Comparison of ENCODE assay signal across 1 cellular context in the genomic region with DNA sequence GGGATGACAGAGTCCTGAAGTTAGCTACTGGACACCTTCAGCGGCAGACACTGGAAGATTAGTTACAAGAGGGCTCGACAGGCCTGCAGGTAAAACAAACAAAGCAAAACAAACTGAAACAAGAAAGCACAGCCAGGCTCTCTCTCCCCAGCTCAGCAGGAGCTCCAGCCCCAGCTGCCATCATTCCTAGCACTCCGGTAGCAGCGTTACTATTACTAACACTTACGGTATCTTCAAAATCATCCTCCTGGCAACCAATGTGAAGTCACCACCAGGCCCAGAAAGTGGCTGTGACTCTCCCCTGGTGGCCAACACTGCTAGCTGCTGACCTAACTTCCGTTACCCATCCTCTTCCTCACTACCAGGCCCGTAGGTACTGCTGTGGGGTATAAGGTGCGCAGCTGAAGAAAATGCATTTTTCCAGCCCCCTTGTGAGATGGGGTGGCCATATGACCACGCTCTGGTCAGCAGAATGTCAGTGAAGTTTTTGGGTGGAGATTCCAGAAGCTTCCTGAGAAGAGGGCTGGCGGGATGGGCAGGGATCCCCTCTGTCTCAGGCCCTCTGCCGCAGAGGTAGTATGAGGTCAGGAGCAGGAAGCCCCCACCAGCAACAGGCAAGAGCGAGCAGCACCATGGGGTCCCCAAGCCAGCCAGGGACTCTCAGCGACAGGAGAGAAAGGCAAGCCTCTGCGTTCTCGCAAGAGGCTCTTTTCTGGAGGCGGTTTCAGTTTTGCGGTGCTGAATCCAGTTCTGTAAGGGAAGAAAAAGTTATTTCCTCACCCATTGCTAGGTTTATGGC.
TF ChIP-seq lines count a peak whose summit lies in the region.

No MANE protein-coding gene starts in this region.

TF ChIP-seq in K562, 482 proteins besides CTCF, POLR2A, EP300 and RAD21:
- no peak for TF ChIP-seq SMARCA4 (IDR thresholded peaks at IDR 0.05)
- no peak for TF ChIP-seq NR2C1 (IDR thresholded peaks at IDR 0.05)
- no peak for TF ChIP-seq NR2C1 (tag; IDR thresholded peaks at IDR 0.05)
- TF ChIP-seq, protein P1, sequence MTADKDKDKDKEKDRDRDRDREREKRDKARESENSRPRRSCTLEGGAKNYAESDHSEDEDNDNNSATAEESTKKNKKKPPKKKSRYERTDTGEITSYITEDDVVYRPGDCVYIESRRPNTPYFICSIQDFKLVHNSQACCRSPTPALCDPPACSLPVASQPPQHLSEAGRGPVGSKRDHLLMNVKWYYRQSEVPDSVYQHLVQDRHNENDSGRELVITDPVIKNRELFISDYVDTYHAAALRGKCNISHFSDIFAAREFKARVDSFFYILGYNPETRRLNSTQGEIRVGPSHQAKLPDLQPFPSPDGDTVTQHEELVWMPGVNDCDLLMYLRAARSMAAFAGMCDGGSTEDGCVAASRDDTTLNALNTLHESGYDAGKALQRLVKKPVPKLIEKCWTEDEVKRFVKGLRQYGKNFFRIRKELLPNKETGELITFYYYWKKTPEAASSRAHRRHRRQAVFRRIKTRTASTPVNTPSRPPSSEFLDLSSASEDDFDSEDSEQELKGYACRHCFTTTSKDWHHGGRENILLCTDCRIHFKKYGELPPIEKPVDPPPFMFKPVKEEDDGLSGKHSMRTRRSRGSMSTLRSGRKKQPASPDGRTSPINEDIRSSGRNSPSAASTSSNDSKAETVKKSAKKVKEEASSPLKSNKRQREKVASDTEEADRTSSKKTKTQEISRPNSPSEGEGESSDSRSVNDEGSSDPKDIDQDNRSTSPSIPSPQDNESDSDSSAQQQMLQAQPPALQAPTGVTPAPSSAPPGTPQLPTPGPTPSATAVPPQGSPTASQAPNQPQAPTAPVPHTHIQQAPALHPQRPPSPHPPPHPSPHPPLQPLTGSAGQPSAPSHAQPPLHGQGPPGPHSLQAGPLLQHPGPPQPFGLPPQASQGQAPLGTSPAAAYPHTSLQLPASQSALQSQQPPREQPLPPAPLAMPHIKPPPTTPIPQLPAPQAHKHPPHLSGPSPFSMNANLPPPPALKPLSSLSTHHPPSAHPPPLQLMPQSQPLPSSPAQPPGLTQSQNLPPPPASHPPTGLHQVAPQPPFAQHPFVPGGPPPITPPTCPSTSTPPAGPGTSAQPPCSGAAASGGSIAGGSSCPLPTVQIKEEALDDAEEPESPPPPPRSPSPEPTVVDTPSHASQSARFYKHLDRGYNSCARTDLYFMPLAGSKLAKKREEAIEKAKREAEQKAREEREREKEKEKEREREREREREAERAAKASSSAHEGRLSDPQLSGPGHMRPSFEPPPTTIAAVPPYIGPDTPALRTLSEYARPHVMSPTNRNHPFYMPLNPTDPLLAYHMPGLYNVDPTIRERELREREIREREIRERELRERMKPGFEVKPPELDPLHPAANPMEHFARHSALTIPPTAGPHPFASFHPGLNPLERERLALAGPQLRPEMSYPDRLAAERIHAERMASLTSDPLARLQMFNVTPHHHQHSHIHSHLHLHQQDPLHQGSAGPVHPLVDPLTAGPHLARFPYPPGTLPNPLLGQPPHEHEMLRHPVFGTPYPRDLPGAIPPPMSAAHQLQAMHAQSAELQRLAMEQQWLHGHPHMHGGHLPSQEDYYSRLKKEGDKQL (CRISPR knock-in tag; IDR thresholded peaks at IDR 0.05; ENCODE audit: borderline replicate concordance), result no peak
- TF ChIP-seq NFATC3 (IDR thresholded peaks at IDR 0.05), result no peak
- TF ChIP-seq ZNF239 (CRISPR knock-in tag; IDR thresholded peaks at IDR 0.05), result no peak
- TF ChIP-seq ZNF311 (CRISPR knock-in tag; IDR thresholded peaks at IDR 0.05), result no peak
- TF ChIP-seq MTA1 (IDR thresholded peaks at IDR 0.05; ENCODE audit: borderline replicate concordance), result no peak
- no peak for TF ChIP-seq AFF1 (IDR thresholded peaks at IDR 0.05; ENCODE audit: low read depth in 1 of 2, partially characterized antibody in 2 of 2)
- no peak for TF ChIP-seq CBFA2T3 (IDR thresholded peaks at IDR 0.05)
- TF ChIP-seq, protein P2, sequence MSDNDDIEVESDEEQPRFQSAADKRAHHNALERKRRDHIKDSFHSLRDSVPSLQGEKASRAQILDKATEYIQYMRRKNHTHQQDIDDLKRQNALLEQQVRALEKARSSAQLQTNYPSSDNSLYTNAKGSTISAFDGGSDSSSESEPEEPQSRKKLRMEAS (CRISPR knock-in tag; IDR thresholded peaks at IDR 0.05), result no peak
- TF ChIP-seq ELF4 (CRISPR knock-in tag; IDR thresholded peaks at IDR 0.05), result no peak
- TF ChIP-seq STAT5A (IDR thresholded peaks at IDR 0.05; ENCODE audit: borderline replicate concordance, low read length), result no peak
- no peak for TF ChIP-seq ZNF347 (CRISPR knock-in tag; IDR thresholded peaks at IDR 0.05; ENCODE audit: low read depth)
- no peak for TF ChIP-seq PRMT5 (CRISPR knock-in tag; IDR thresholded peaks at IDR 0.05)
- TF ChIP-seq FOXK2 (conservative IDR thresholded peaks at IDR 0.05 in 1 of 2, IDR thresholded peaks at IDR 0.05 in 1 of 2; ENCODE audit: low read depth in 2 of 2), result no peak
- no peak for TF ChIP-seq SOX6 (IDR thresholded peaks at IDR 0.05)
- TF ChIP-seq, protein P3, sequence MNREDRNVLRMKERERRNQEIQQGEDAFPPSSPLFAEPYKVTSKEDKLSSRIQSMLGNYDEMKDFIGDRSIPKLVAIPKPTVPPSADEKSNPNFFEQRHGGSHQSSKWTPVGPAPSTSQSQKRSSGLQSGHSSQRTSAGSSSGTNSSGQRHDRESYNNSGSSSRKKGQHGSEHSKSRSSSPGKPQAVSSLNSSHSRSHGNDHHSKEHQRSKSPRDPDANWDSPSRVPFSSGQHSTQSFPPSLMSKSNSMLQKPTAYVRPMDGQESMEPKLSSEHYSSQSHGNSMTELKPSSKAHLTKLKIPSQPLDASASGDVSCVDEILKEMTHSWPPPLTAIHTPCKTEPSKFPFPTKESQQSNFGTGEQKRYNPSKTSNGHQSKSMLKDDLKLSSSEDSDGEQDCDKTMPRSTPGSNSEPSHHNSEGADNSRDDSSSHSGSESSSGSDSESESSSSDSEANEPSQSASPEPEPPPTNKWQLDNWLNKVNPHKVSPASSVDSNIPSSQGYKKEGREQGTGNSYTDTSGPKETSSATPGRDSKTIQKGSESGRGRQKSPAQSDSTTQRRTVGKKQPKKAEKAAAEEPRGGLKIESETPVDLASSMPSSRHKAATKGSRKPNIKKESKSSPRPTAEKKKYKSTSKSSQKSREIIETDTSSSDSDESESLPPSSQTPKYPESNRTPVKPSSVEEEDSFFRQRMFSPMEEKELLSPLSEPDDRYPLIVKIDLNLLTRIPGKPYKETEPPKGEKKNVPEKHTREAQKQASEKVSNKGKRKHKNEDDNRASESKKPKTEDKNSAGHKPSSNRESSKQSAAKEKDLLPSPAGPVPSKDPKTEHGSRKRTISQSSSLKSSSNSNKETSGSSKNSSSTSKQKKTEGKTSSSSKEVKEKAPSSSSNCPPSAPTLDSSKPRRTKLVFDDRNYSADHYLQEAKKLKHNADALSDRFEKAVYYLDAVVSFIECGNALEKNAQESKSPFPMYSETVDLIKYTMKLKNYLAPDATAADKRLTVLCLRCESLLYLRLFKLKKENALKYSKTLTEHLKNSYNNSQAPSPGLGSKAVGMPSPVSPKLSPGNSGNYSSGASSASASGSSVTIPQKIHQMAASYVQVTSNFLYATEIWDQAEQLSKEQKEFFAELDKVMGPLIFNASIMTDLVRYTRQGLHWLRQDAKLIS (CRISPR knock-in tag; IDR thresholded peaks at IDR 0.05), result no peak
- TF ChIP-seq SAFB2 (IDR thresholded peaks at IDR 0.05; ENCODE audit: borderline replicate concordance, low read depth, low read length, severe bottlenecking), result no peak
- TF ChIP-seq IRF1 (CRISPR knock-in tag; IDR thresholded peaks at IDR 0.05; ENCODE audit: borderline replicate concordance), result no peak
